In the genomic region with DNA sequence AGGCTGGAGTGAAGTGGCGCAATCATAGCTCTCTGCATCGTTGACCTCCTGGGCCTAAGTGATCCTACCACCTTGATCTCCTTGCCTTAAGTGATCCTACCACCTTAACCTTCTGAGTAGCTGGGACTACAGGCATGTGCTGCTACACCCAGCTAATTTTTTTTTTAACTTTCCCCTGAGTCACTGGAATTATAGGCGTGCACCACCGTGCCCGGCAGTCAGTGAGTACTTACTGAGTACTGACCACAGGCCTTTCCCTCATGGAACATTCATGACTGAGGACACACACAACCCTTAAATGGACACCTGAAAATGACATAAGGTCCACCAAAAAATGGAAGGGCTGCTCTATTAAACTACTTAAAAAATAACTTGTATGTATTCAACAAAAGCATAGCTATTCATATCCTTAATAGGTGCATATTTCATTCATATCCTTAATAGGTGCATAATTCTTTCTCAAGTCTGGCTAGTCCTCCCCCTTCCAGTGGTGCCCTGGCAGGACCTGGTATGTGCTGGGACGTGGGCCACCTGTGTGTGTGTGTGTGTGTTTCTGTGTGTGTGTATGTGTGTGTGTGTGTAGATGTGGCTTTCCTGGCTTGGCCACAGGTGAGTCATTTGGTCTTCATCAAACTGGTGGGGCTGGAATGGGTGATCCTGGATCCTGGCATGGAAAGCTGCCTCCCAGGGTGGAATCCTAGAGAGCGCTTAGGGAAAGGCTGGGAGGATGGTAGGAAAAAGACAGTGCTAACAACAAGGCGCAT, we compare ENCODE assay signal across 1 cellular context.
TF ChIP-seq lines count a peak whose summit lies in the region.

No MANE protein-coding gene starts in this region.

TF ChIP-seq in GM23338, 12 proteins besides CTCF, POLR2A, EP300 and RAD21 (continued from another document):
- TF ChIP-seq, protein P1, sequence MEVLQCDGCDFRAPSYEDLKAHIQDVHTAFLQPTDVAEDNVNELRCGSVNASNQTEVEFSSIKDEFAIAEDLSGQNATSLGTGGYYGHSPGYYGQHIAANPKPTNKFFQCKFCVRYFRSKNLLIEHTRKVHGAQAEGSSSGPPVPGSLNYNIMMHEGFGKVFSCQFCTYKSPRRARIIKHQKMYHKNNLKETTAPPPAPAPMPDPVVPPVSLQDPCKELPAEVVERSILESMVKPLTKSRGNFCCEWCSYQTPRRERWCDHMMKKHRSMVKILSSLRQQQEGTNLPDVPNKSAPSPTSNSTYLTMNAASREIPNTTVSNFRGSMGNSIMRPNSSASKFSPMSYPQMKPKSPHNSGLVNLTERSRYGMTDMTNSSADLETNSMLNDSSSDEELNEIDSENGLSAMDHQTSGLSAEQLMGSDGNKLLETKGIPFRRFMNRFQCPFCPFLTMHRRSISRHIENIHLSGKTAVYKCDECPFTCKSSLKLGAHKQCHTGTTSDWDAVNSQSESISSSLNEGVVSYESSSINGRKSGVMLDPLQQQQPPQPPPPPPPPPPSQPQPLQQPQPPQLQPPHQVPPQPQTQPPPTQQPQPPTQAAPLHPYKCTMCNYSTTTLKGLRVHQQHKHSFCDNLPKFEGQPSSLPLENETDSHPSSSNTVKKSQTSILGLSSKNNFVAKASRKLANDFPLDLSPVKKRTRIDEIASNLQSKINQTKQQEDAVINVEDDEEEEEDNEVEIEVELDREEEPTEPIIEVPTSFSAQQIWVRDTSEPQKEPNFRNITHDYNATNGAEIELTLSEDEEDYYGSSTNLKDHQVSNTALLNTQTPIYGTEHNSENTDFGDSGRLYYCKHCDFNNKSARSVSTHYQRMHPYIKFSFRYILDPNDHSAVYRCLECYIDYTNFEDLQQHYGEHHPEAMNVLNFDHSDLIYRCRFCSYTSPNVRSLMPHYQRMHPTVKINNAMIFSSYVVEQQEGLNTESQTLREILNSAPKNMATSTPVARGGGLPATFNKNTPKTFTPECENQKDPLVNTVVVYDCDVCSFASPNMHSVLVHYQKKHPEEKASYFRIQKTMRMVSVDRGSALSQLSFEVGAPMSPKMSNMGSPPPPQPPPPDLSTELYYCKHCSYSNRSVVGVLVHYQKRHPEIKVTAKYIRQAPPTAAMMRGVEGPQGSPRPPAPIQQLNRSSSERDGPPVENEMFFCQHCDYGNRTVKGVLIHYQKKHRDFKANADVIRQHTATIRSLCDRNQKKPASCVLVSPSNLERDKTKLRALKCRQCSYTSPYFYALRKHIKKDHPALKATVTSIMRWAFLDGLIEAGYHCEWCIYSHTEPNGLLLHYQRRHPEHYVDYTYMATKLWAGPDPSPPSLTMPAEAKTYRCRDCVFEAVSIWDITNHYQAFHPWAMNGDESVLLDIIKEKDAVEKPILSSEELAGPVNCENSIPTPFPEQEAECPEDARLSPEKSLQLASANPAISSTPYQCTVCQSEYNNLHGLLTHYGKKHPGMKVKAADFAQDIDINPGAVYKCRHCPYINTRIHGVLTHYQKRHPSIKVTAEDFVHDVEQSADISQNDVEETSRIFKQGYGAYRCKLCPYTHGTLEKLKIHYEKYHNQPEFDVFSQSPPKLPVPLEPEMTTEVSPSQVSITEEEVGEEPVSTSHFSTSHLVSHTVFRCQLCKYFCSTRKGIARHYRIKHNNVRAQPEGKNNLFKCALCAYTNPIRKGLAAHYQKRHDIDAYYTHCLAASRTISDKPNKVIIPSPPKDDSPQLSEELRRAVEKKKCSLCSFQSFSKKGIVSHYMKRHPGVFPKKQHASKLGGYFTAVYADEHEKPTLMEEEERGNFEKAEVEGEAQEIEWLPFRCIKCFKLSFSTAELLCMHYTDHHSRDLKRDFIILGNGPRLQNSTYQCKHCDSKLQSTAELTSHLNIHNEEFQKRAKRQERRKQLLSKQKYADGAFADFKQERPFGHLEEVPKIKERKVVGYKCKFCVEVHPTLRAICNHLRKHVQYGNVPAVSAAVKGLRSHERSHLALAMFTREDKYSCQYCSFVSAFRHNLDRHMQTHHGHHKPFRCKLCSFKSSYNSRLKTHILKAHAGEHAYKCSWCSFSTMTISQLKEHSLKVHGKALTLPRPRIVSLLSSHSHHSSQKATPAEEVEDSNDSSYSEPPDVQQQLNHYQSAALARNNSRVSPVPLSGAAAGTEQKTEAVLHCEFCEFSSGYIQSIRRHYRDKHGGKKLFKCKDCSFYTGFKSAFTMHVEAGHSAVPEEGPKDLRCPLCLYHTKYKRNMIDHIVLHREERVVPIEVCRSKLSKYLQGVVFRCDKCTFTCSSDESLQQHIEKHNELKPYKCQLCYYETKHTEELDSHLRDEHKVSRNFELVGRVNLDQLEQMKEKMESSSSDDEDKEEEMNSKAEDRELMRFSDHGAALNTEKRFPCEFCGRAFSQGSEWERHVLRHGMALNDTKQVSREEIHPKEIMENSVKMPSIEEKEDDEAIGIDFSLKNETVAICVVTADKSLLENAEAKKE (CRISPR knock-in tag; IDR thresholded peaks at IDR 0.05): no peak
- TF ChIP-seq POLR2AphosphoS5 (IDR thresholded peaks at IDR 0.05; ENCODE audit: low read depth) (no peak), ZNF331 (CRISPR knock-in tag; IDR thresholded peaks at IDR 0.05; ENCODE audit: low read depth) (no peak), NANOG (IDR thresholded peaks at IDR 0.05; ENCODE audit: borderline replicate concordance) (no peak), STAT1 (IDR thresholded peaks at IDR 0.05; ENCODE audit: unreplicated experiment) (no peak), EZH2phosphoT487 (IDR thresholded peaks at IDR 0.05; ENCODE audit: unreplicated experiment) (no peak), JUNB (IDR thresholded peaks at IDR 0.05; ENCODE audit: unreplicated experiment) (no peak), CREB1 (CRISPR knock-in tag; IDR thresholded peaks at IDR 0.05; ENCODE audit: low read depth) (no peak)
- TF ChIP-seq, protein P2, sequence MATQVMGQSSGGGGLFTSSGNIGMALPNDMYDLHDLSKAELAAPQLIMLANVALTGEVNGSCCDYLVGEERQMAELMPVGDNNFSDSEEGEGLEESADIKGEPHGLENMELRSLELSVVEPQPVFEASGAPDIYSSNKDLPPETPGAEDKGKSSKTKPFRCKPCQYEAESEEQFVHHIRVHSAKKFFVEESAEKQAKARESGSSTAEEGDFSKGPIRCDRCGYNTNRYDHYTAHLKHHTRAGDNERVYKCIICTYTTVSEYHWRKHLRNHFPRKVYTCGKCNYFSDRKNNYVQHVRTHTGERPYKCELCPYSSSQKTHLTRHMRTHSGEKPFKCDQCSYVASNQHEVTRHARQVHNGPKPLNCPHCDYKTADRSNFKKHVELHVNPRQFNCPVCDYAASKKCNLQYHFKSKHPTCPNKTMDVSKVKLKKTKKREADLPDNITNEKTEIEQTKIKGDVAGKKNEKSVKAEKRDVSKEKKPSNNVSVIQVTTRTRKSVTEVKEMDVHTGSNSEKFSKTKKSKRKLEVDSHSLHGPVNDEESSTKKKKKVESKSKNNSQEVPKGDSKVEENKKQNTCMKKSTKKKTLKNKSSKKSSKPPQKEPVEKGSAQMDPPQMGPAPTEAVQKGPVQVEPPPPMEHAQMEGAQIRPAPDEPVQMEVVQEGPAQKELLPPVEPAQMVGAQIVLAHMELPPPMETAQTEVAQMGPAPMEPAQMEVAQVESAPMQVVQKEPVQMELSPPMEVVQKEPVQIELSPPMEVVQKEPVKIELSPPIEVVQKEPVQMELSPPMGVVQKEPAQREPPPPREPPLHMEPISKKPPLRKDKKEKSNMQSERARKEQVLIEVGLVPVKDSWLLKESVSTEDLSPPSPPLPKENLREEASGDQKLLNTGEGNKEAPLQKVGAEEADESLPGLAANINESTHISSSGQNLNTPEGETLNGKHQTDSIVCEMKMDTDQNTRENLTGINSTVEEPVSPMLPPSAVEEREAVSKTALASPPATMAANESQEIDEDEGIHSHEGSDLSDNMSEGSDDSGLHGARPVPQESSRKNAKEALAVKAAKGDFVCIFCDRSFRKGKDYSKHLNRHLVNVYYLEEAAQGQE (IDR thresholded peaks at IDR 0.05; ENCODE audit: unreplicated experiment): no peak
